In the genomic region with DNA sequence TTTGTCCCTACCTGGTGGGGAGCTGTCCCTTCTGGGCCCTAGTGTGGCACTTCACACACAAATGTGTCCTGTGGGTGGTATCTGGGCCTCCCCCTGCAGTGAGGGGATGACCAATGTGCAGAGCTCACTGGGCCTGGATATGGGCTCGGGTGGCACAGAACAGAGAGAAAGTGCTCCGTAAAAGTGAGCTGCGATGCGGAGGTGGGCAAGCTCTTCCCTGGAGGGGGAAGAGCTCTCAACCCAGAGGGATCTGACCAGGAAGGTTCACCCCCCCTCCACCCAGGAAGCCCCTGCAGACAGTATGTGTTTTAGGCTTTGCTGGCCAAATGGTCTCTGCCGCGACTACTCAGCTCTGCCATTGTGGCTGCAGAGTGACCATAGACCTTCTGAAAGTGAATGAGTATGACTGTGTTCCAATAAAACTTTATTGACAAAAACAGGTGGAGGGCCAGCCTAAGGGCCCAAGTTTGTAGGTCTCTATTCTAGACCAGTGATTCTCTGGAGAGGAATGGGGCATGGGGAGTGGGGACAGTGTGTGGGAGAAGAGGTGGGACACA, we compare ENCODE assay signal across 2 cellular contexts.
TF ChIP-seq lines count a peak whose summit lies in the region.

No MANE protein-coding gene starts in this region.

TF ChIP-seq in SK-N-SH, 30 proteins besides CTCF, POLR2A, EP300 and RAD21 (continued from another document):
- no peak for TF ChIP-seq GABPA (IDR thresholded peaks at IDR 0.05; ENCODE audit: low read depth)

TF ChIP-seq in HEK293, 187 proteins besides CTCF, POLR2A, EP300 and RAD21 (continued from another document):
- TF ChIP-seq, protein P1, sequence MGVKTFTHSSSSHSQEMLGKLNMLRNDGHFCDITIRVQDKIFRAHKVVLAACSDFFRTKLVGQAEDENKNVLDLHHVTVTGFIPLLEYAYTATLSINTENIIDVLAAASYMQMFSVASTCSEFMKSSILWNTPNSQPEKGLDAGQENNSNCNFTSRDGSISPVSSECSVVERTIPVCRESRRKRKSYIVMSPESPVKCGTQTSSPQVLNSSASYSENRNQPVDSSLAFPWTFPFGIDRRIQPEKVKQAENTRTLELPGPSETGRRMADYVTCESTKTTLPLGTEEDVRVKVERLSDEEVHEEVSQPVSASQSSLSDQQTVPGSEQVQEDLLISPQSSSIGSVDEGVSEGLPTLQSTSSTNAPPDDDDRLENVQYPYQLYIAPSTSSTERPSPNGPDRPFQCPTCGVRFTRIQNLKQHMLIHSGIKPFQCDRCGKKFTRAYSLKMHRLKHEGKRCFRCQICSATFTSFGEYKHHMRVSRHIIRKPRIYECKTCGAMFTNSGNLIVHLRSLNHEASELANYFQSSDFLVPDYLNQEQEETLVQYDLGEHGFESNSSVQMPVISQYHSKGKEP (tag by site-specific recombination; IDR thresholded peaks at IDR 0.05): no peak
